ENCODE assay signal across 8 cellular contexts in the genomic region with DNA sequence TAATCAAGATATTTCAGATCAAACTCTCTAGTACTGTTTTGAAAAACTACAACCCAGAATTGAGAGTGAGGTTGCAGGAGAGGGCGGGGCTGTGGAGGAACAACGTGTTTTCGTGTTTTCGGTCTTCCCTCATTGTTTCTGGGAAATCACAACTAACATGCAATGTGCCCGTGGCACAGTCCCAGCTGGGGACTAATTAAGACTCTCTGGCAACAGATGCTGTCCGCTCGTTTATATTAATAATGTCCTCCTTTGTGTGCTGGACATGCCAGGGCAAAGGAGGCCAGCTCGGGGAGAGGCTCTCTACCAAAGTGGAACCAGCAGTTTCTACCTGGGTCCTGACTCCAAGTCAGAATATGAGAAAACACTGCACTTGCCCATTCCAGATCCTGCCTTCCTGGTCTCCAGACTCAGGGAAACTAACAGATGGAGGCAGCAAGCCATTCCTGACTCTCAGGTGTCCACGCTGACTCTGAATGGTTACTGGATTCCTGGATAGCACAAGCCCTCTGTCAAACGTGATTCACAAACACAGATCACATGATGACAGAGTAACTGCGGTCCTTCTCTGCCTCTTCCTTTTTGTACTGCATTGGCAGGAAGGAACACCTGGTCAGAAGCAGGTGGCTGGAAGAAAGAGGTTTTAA.
DNase-seq lines count a peak whose midpoint lies in the region; ATAC-seq and TF ChIP-seq lines count a peak whose summit lies in the region.

No MANE protein-coding gene starts in this region.

- H3K36me3 ChIP-seq in CD4-positive, CD25-positive, alpha-beta regulatory T cell (ENCODE audit: control insufficient read depth, insufficient read depth, low read length): no peaks in the 10 kb centered on the region
- H3K36me3 ChIP-seq in esophagus squamous epithelium: no peaks in the 10 kb centered on the region

- H3K9me3 ChIP-seq in CD4-positive, CD25-positive, alpha-beta regulatory T cell (ENCODE audit: control insufficient read depth in 2 of 2, low read length in 2 of 2): no peaks in the 10 kb centered on the region
- no peaks in the 10 kb centered on the region for H3K9me3 ChIP-seq in esophagus squamous epithelium

- H3K36me3 Mint-ChIP-seq in CD4-positive, CD25-positive, alpha-beta regulatory T cell: no peaks in the 10 kb centered on the region
- H3K36me3 Mint-ChIP-seq in WTC11: no peaks in the 10 kb centered on the region

- peak in 1 of 4 donors; percentile 28 for TF ChIP-seq POLR2A in esophagus squamous epithelium (IDR thresholded peaks at IDR 0.05)

- peak; percentile 37 to 51 for ATAC-seq in CD4-positive, CD25-positive, alpha-beta regulatory T cell (ENCODE audit: low read depth in 2 of 2)
- ATAC-seq in HG03432 (IDR thresholded peaks at IDR 0.05; ENCODE audit: unreplicated experiment): peak; percentile 16
- ATAC-seq in WTC11: no peak

- peak overlapping the region; percentile 50 to 76 (median 62) for H3K4me3 Mint-ChIP-seq in CD4-positive, CD25-positive, alpha-beta regulatory T cell
- H3K4me3 Mint-ChIP-seq in WTC11: no peak overlapping the region

- H3K27me3 Mint-ChIP-seq in CD4-positive, CD25-positive, alpha-beta regulatory T cell: peaks cover 19% of the 10 kb centered on the region
- H3K27me3 Mint-ChIP-seq in WTC11 (ENCODE audit: low read depth): no peaks in the 10 kb centered on the region; the same call in 1 of the 2 replicates

- H3K27me3 ChIP-seq in CD4-positive, CD25-positive, alpha-beta regulatory T cell (ENCODE audit: control insufficient read depth, insufficient read depth, low read length): peaks cover 8% of the 10 kb centered on the region
- no peaks in the 10 kb centered on the region for H3K27me3 ChIP-seq in esophagus squamous epithelium

- H3K27ac Mint-ChIP-seq in CD4-positive, CD25-positive, alpha-beta regulatory T cell: peak overlapping the region; percentile 86 to 97 (median 95)
- H3K27ac Mint-ChIP-seq in WTC11: no peak overlapping the region

- peaks cover 30 to 73% (median 53%) of the 10 kb centered on the region in 4 donors for H3K4me1 Mint-ChIP-seq in CD4-positive, CD25-positive, alpha-beta regulatory T cell
- H3K4me1 Mint-ChIP-seq in WTC11: peaks cover 15% of the 10 kb centered on the region

- peak overlapping the region; percentile 82 for H3K27ac ChIP-seq in CD4-positive, CD25-positive, alpha-beta regulatory T cell (ENCODE audit: insufficient read depth, low read length, poor library complexity, severe bottlenecking)
- peak overlapping the region; percentile 69 to 86 (median 85) for H3K27ac ChIP-seq in esophagus squamous epithelium

- TF ChIP-seq CTCF in esophagus squamous epithelium (IDR thresholded peaks at IDR 0.05): peak in 1 of 6 experiments; percentile 7
- TF ChIP-seq CTCF in WTC11 (IDR thresholded peaks at IDR 0.05): no peak

- peak overlapping the region; percentile 60 for H3K4me3 ChIP-seq in CD4-positive, CD25-positive, alpha-beta regulatory T cell (ENCODE audit: low read depth, low read length)
- peak overlapping the region in 3 of 4 donors; percentile 24 to 56 (median 27) for H3K4me3 ChIP-seq in esophagus squamous epithelium

- CTCF ChIA-PET in WTC11 (lab: Charles Lee): no interaction called here

- no peaks in the 10 kb centered on the region for H3K9me3 Mint-ChIP-seq in CD4-positive, CD25-positive, alpha-beta regulatory T cell
- peaks cover 9% of the 10 kb centered on the region for H3K9me3 Mint-ChIP-seq in WTC11

- 16 to 19% methylated on average over 10 to 11 of the region's 11 CpGs for WGBS in esophagus squamous epithelium, 2 donors

- intact Hi-C loops in esophagus squamous epithelium (cut with DNase I): no loop called here

- POLR2A ChIA-PET in WTC11 (lab: Charles Lee): no interaction called here

- DNase-seq in CD4-positive, CD25-positive, alpha-beta regulatory T cell: peak in 2 of 3 donors; percentile 41 to 71
- peak; percentile 35 to 54 for DNase-seq in activated CD4-positive, alpha-beta T cell treated with anti-CD3 and anti-CD28 coated beads, Interleukin-2, amount 50 U/mL, for 24 hours (ENCODE audit: low read depth in 1 of 2, low spot score in 1 of 2)
- DNase-seq in esophagus squamous epithelium (lab: John Stamatoyannopoulos, UW): no peak
- peak; percentile 74 to 77 for DNase-seq in stimulated activated CD4-positive, alpha-beta T cell treated with anti-CD3 and anti-CD28 coated beads, Interleukin-2, amount 100 ng/mL, for 24 hours
- DNase-seq in WTC11 (ENCODE audit: low spot score): no peak
- no peak for DNase-seq in mesenteric fat pad (ENCODE audit: low spot score)
- no peak for DNase-seq in DMS114 treated with DMSO at 0.1 percent for 48 hours (lab: John Stamatoyannopoulos, UW; ENCODE audit: unreplicated experiment)

- H3K4me1 ChIP-seq in CD4-positive, CD25-positive, alpha-beta regulatory T cell (ENCODE audit: control insufficient read depth, insufficient read depth, low read length, poor library complexity, severe bottlenecking): peaks cover 52% of the 10 kb centered on the region
- peaks cover 26 to 53% (median 30%) of the 10 kb centered on the region in 3 donors for H3K4me1 ChIP-seq in esophagus squamous epithelium

TF ChIP-seq in WTC11, 78 proteins besides CTCF, POLR2A, EP300 and RAD21 (continues in another document):
- TF ChIP-seq ERG (CRISPR knock-in tag; IDR thresholded peaks at IDR 0.05) (no peak), MXD4 (CRISPR knock-in tag; IDR thresholded peaks at IDR 0.05; ENCODE audit: borderline replicate concordance) (no peak), ZSCAN18 (CRISPR knock-in tag; IDR thresholded peaks at IDR 0.05) (no peak), ZNF423 (CRISPR knock-in tag; IDR thresholded peaks at IDR 0.05) (no peak), NFATC4 (CRISPR knock-in tag; IDR thresholded peaks at IDR 0.05) (no peak), RORB (CRISPR knock-in tag; IDR thresholded peaks at IDR 0.05) (no peak), SMAD4 (CRISPR knock-in tag; IDR thresholded peaks at IDR 0.05) (no peak), MAX (CRISPR knock-in tag; IDR thresholded peaks at IDR 0.05) (no peak)
- TF ChIP-seq, protein P1, sequence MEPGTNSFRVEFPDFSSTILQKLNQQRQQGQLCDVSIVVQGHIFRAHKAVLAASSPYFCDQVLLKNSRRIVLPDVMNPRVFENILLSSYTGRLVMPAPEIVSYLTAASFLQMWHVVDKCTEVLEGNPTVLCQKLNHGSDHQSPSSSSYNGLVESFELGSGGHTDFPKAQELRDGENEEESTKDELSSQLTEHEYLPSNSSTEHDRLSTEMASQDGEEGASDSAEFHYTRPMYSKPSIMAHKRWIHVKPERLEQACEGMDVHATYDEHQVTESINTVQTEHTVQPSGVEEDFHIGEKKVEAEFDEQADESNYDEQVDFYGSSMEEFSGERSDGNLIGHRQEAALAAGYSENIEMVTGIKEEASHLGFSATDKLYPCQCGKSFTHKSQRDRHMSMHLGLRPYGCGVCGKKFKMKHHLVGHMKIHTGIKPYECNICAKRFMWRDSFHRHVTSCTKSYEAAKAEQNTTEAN (CRISPR knock-in tag; IDR thresholded peaks at IDR 0.05): no peak
- TF ChIP-seq, protein P2, sequence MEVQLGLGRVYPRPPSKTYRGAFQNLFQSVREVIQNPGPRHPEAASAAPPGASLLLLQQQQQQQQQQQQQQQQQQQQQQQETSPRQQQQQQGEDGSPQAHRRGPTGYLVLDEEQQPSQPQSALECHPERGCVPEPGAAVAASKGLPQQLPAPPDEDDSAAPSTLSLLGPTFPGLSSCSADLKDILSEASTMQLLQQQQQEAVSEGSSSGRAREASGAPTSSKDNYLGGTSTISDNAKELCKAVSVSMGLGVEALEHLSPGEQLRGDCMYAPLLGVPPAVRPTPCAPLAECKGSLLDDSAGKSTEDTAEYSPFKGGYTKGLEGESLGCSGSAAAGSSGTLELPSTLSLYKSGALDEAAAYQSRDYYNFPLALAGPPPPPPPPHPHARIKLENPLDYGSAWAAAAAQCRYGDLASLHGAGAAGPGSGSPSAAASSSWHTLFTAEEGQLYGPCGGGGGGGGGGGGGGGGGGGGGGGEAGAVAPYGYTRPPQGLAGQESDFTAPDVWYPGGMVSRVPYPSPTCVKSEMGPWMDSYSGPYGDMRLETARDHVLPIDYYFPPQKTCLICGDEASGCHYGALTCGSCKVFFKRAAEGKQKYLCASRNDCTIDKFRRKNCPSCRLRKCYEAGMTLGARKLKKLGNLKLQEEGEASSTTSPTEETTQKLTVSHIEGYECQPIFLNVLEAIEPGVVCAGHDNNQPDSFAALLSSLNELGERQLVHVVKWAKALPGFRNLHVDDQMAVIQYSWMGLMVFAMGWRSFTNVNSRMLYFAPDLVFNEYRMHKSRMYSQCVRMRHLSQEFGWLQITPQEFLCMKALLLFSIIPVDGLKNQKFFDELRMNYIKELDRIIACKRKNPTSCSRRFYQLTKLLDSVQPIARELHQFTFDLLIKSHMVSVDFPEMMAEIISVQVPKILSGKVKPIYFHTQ (CRISPR knock-in tag; IDR thresholded peaks at IDR 0.05): no peak
- TF ChIP-seq, protein P3, sequence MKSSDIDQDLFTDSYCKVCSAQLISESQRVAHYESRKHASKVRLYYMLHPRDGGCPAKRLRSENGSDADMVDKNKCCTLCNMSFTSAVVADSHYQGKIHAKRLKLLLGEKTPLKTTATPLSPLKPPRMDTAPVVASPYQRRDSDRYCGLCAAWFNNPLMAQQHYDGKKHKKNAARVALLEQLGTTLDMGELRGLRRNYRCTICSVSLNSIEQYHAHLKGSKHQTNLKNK (CRISPR knock-in tag; IDR thresholded peaks at IDR 0.05): no peak

Comparison
In these comparisons a context has a peak if more than half of its experiments do, and no peak if none do; other contexts are left out.
1. DNase-seq: peak in CD4-positive, CD25-positive, alpha-beta regulatory T cell (2 of 3), activated CD4-positive, alpha-beta T cell treated with anti-CD3 and anti-CD28 coated beads, Interleukin-2, amount 50 U/mL, for 24 hours (2 of 2) and stimulated activated CD4-positive, alpha-beta T cell treated with anti-CD3 and anti-CD28 coated beads, Interleukin-2, amount 100 ng/mL, for 24 hours (2 of 2); none in esophagus squamous epithelium (single experiment), WTC11 (single experiment), mesenteric fat pad (single experiment) and DMS114 treated with DMSO at 0.1 percent for 48 hours (single experiment).